ENCODE assay signal across 1 cellular context in genomic region chr10:78039743-78040142, GRCh38.
TF ChIP-seq lines count a peak whose summit lies in the region.

No MANE protein-coding gene starts in this region.

TF ChIP-seq in H1, 55 proteins besides CTCF, POLR2A, EP300 and RAD21:
- TF ChIP-seq SP1 (IDR thresholded peaks at IDR 0.05; ENCODE audit: low read depth, low read length) = no peak
- TF ChIP-seq, protein P1, sequence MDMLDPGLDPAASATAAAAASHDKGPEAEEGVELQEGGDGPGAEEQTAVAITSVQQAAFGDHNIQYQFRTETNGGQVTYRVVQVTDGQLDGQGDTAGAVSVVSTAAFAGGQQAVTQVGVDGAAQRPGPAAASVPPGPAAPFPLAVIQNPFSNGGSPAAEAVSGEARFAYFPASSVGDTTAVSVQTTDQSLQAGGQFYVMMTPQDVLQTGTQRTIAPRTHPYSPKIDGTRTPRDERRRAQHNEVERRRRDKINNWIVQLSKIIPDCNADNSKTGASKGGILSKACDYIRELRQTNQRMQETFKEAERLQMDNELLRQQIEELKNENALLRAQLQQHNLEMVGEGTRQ (IDR thresholded peaks at IDR 0.05; ENCODE audit: low read length) = no peak
- no peak for TF ChIP-seq GABPA (IDR thresholded peaks at IDR 0.05; ENCODE audit: borderline replicate concordance, insufficient read depth, low read length)
- TF ChIP-seq HDAC2 (IDR thresholded peaks at IDR 0.05; ENCODE audit: borderline replicate concordance in 1 of 2, low read depth in 2 of 2, low read length in 2 of 2) = no peak
- TF ChIP-seq RFX5 (IDR thresholded peaks at IDR 0.05; ENCODE audit: borderline replicate concordance, low read depth, low read length) = peak; percentile 35; the same call in 1 of the 2 replicates
- no peak for TF ChIP-seq MAFK (IDR thresholded peaks at IDR 0.05; ENCODE audit: low read depth, low read length)
- no peak for TF ChIP-seq GTF2F1 (IDR thresholded peaks at IDR 0.05; ENCODE audit: borderline replicate concordance, low read depth, low read length)
- TF ChIP-seq RNF2 (IDR thresholded peaks at IDR 0.05; ENCODE audit: borderline replicate concordance, low read depth, low read length, missing control alignments, poor library complexity, severe bottlenecking) = no peak
- no peak for TF ChIP-seq CHD7 (IDR thresholded peaks at IDR 0.05; ENCODE audit: insufficient replicate concordance, low read length)
- TF ChIP-seq CREB1 (IDR thresholded peaks at IDR 0.05) = no peak
- no peak for TF ChIP-seq SP2 (IDR thresholded peaks at IDR 0.05; ENCODE audit: low read length)
- no peak for TF ChIP-seq BCL11A (IDR thresholded peaks at IDR 0.05; ENCODE audit: low read depth in 2 of 2, low read length in 2 of 2)
- no peak for TF ChIP-seq KDM1A (IDR thresholded peaks at IDR 0.05; ENCODE audit: borderline replicate concordance, low read length)
- TF ChIP-seq CHD2 (IDR thresholded peaks at IDR 0.05; ENCODE audit: low read length) = no peak
- TF ChIP-seq TEAD4 (IDR thresholded peaks at IDR 0.05; ENCODE audit: low read depth, low read length) = no peak
- TF ChIP-seq CTBP2 (IDR thresholded peaks at IDR 0.05; ENCODE audit: borderline replicate concordance, insufficient read depth, insufficient read length, low read length) = no peak
- 0 out of 2 replicates have a peak, but pooled peaks have one; percentile 16 for TF ChIP-seq POU5F1 (IDR thresholded peaks at IDR 0.05; ENCODE audit: low read depth, low read length)
- TF ChIP-seq, protein P2, sequence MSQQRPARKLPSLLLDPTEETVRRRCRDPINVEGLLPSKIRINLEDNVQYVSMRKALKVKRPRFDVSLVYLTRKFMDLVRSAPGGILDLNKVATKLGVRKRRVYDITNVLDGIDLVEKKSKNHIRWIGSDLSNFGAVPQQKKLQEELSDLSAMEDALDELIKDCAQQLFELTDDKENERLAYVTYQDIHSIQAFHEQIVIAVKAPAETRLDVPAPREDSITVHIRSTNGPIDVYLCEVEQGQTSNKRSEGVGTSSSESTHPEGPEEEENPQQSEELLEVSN (IDR thresholded peaks at IDR 0.05) = no peak
- TF ChIP-seq, protein P3, sequence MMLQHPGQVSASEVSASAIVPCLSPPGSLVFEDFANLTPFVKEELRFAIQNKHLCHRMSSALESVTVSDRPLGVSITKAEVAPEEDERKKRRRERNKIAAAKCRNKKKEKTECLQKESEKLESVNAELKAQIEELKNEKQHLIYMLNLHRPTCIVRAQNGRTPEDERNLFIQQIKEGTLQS (IDR thresholded peaks at IDR 0.05; ENCODE audit: insufficient read depth, low read depth, low read length) = no peak
- TF ChIP-seq ATF2 (IDR thresholded peaks at IDR 0.05; ENCODE audit: low read length) = no peak
- TF ChIP-seq BRCA1 (IDR thresholded peaks at IDR 0.05; ENCODE audit: low read depth, low read length) = no peak
- TF ChIP-seq NANOG (IDR thresholded peaks at IDR 0.05; ENCODE audit: insufficient read depth, low read depth, low read length, poor library complexity, severe bottlenecking) = peak; percentile 94
- TF ChIP-seq SAP30 (IDR thresholded peaks at IDR 0.05; ENCODE audit: insufficient read depth, insufficient replicate concordance, low read length) = no peak
- TF ChIP-seq CBX8 (IDR thresholded peaks at IDR 0.05; ENCODE audit: borderline replicate concordance, low read depth, low read length) = no peak
- TF ChIP-seq RXRA (IDR thresholded peaks at IDR 0.05; ENCODE audit: insufficient read depth, low read depth, low read length) = no peak
- no peak for TF ChIP-seq BACH1 (IDR thresholded peaks at IDR 0.05; ENCODE audit: low read length)
- TF ChIP-seq HDAC6 (IDR thresholded peaks at IDR 0.05; ENCODE audit: low read depth, low read length) = no peak
- TF ChIP-seq SP4 (IDR thresholded peaks at IDR 0.05; ENCODE audit: low read length) = no peak
- no peak for TF ChIP-seq FOSL1 (IDR thresholded peaks at IDR 0.05; ENCODE audit: insufficient read depth, low read depth, low read length)
- TF ChIP-seq TAF1 (IDR thresholded peaks at IDR 0.05; ENCODE audit: low read depth, low read length) = no peak
- TF ChIP-seq POLR2AphosphoS5 (IDR thresholded peaks at IDR 0.05; ENCODE audit: low read depth, low read length) = peak; percentile 74; the same call in 1 of the 2 replicates
- no peak for TF ChIP-seq KDM4A (IDR thresholded peaks at IDR 0.05; ENCODE audit: low read depth, low read length, severe bottlenecking)
- TF ChIP-seq YY1 (IDR thresholded peaks at IDR 0.05; ENCODE audit: low read depth, low read length) = no peak
- TF ChIP-seq CBX5 (IDR thresholded peaks at IDR 0.05; ENCODE audit: low read depth, low read length) = no peak
